In genomic region chr15:79179108-79179561, GRCh38 we compare ENCODE assay signal across 12 cellular contexts.
DNase-seq lines count a peak whose midpoint lies in the region; ATAC-seq, FAIRE-seq and TF ChIP-seq lines count a peak whose summit lies in the region.
"Had no signal": no experiment of that assay in that cellular context is flagged by ENCODE, and none has a peak within 500 bp of the region (broad histone marks: within the 10 kb centered on the region; RNA-seq: fewer than 3 reads in every experiment).

No MANE protein-coding gene starts in this region.

- intact Hi-C loops in MCF 10A (cut with micrococcal nuclease), result no loop called here
- intact Hi-C loops in breast epithelium (cut with DNase I; ENCODE audit: low total_unique reads), result no loop called here

- no TSS peak for BruUV-seq in MCF 10A (replicated peaks; lab: Mats Ljungman, UMichigan)

- CTCF ChIA-PET in MCF 10A (lab: Yijun Ruan, JAX), result interaction anchor here (18.0 kb wide), 1 partner anchor 150 kb away, joined by 333 read pairs; no protein-coding TSS in a partner anchor

- H3K4me3 Mint-ChIP-seq in MCF 10A (ENCODE audit: unreplicated experiment), result no peak overlapping the region
- H3K4me3 Mint-ChIP-seq: central memory CD8-positive, alpha-beta T cell; T-helper 2 cell treated with Interferon-gamma antibody and Interleukin-4, amounts not matched to agents 5 μg/mL and 100 μg/mL, for 36 hours had no signal

- H3K36me3 ChIP-seq in breast epithelium, result no peaks in the 10 kb centered on the region
- H3K36me3 ChIP-seq in RWPE2 (ENCODE audit: low read depth), result no peaks in the 10 kb centered on the region

- H3K27ac ChIP-seq in breast epithelium, result no peak overlapping the region
- H3K27ac ChIP-seq in RWPE2 (ENCODE audit: poor library complexity, severe bottlenecking), result no peak overlapping the region

- H3K27me3 ChIP-seq in breast epithelium (no peaks in the 10 kb centered on the region), RWPE2 (ENCODE audit: insufficient read depth, poor library complexity, severe bottlenecking) (no peaks in the 10 kb centered on the region)

- no peaks in the 10 kb centered on the region for H3K4me1 Mint-ChIP-seq in MCF 10A (ENCODE audit: insufficient read depth, unreplicated experiment)
- H3K4me1 Mint-ChIP-seq: central memory CD8-positive, alpha-beta T cell had no signal

- no peaks in the 10 kb centered on the region for H3K36me3 Mint-ChIP-seq in MCF 10A (ENCODE audit: insufficient read depth, unreplicated experiment)

- FAIRE-seq in urothelium cell line (lab: Jason Lieb, UNC), result peak; percentile 46

- H3K9me3 Mint-ChIP-seq in MCF 10A (ENCODE audit: unreplicated experiment), result no peaks in the 10 kb centered on the region
- H3K9me3 Mint-ChIP-seq: central memory CD8-positive, alpha-beta T cell; T-helper 2 cell treated with Interferon-gamma antibody and Interleukin-4, amounts not matched to agents 5 μg/mL and 100 μg/mL, for 36 hours had no signal

- H3K4me1 ChIP-seq in breast epithelium (no peaks in the 10 kb centered on the region), RWPE2 (ENCODE audit: insufficient read depth, poor library complexity, severe bottlenecking) (peaks cover 10% of the 10 kb centered on the region)

- H3K9me3 ChIP-seq in breast epithelium (no peaks in the 10 kb centered on the region), RWPE2 (ENCODE audit: severe bottlenecking) (no peaks in the 10 kb centered on the region)

- no peak for TF ChIP-seq POLR2A in breast epithelium (IDR thresholded peaks at IDR 0.05)

- no peak overlapping the region for H3K27ac Mint-ChIP-seq in MCF 10A (ENCODE audit: low read depth, unreplicated experiment)
- H3K27ac Mint-ChIP-seq: T-helper 2 cell treated with Interferon-gamma antibody and Interleukin-4, amounts not matched to agents 5 μg/mL and 100 μg/mL, for 36 hours had no signal

- H3K4me3 ChIP-seq in breast epithelium (no peak overlapping the region), RWPE2 (ENCODE audit: severe bottlenecking) (no peak overlapping the region), fibroblast of villous mesenchyme (ENCODE audit: low read depth, low read length) (no peak overlapping the region)

- POLR2A ChIA-PET in MCF 10A (lab: Yijun Ruan, JAX), result no interaction called here

- TF ChIP-seq CTCF in MCF 10A (IDR thresholded peaks at IDR 0.05; ENCODE audit: unreplicated experiment), result no peak
- no peak for TF ChIP-seq CTCF in breast epithelium (IDR thresholded peaks at IDR 0.05)
- TF ChIP-seq CTCF in RWPE2 (IDR thresholded peaks at IDR 0.05; ENCODE audit: poor library complexity, severe bottlenecking), result no peak
- no peak for TF ChIP-seq CTCF in fibroblast of villous mesenchyme (IDR thresholded peaks at IDR 0.05; ENCODE audit: insufficient read depth, low read depth, low read length)

- no peaks in the 10 kb centered on the region for H3K27me3 Mint-ChIP-seq in MCF 10A (ENCODE audit: insufficient read depth, unreplicated experiment)

- peak; percentile 79 for DNase-seq in MCF 10A (ENCODE audit: unreplicated experiment)
- no peak for DNase-seq in breast epithelium (ENCODE audit: low spot score in 2 of 2)
- peak; percentile 94 for DNase-seq in RWPE2 (ENCODE audit: low spot score)
- DNase-seq in fibroblast of villous mesenchyme (ENCODE audit: low read depth), result peak; percentile 60
- DNase-seq in urothelium cell line (ENCODE audit: low spot score), result peak; percentile 91
- no peak for DNase-seq in dedifferentiated amniotic fluid mesenchymal stem cell (ENCODE audit: extremely low spot score)
- no peak for DNase-seq in GF-D8 (lab: John Stamatoyannopoulos, UW)
- DNase-seq in NCI-H1092 treated with DMSO at 0.1 percent for 48 hours (lab: John Stamatoyannopoulos, UW), result no peak
- DNase-seq: activated T-cell treated with anti-CD3 and anti-CD28 coated beads for 4 hours, NCI-H446 treated with DMSO at 0.1 percent for 48 hours had no signal

- ATAC-seq in RWPE2 (ENCODE audit: low read depth), result peak; percentile 96

Comparison
In these comparisons a context has a peak if more than half of its experiments do, and no peak if none do; other contexts are left out.
1. DNase-seq: peak in MCF 10A (single experiment), RWPE2 (single experiment), fibroblast of villous mesenchyme (single experiment) and urothelium cell line (single experiment); none in breast epithelium (0 of 2), dedifferentiated amniotic fluid mesenchymal stem cell (single experiment), GF-D8 (single experiment) and NCI-H1092 treated with DMSO at 0.1 percent for 48 hours (single experiment).